In genomic region chr12:108856170-108856427, GRCh38 we compare ENCODE assay signal across 8 cellular contexts. TPM values are rescaled to one million over a fixed set of nuclear protein-coding genes. Genes with fewer than 3 reads are reported as not detected.
A peak's percentile ranks its signal among the peaks of the same experiment; 100 is the strongest.
DNase-seq lines count a peak whose midpoint lies in the region; ATAC-seq and TF ChIP-seq lines count a peak whose summit lies in the region.

No MANE protein-coding gene starts in this region.

- H4K20me1 ChIP-seq in H9 (ENCODE audit: control insufficient read depth, insufficient read depth, insufficient read length) (no peaks in the 10 kb centered on the region), hepatocyte (ENCODE audit: insufficient read depth, poor library complexity, severe bottlenecking) (peaks cover 10% of the 10 kb centered on the region)

- no peak overlapping the region for H2BK12ac ChIP-seq in H9 (ENCODE audit: insufficient read length, low read depth, low read length)

- peaks cover 6% of the 10 kb centered on the region for H3K27me3 Mint-ChIP-seq in H9 (ENCODE audit: low read depth)
- H3K27me3 Mint-ChIP-seq in activated T-helper 1 cell treated with anti-CD3 and anti-CD28 coated beads, Interleukin-12 subunit alpha, Interleukin-12 subunit beta, Interleukin-2, Interleukin-4 antibody, amounts not matched to agents 30 ng/mL and 10 ng/mL and 1 ng/mL, durations not matched to agents 14 hours and 24 hours and 36 hours (ENCODE audit: insufficient read depth), result peaks cover 10% of the 10 kb centered on the region

- no peak overlapping the region for H4K8ac ChIP-seq in H9 (replicated peaks; ENCODE audit: insufficient read length, low read depth, low read length)

- no CpG with 5 or more reads among the region's 6 CpGs for WGBS in H9 (ENCODE audit: extremely low coverage, insufficient read length, low lambda C conversion rate)
- 26% methylated on average over 6 of the region's 6 CpGs for WGBS in hepatocyte (ENCODE audit: low lambda C conversion rate, missing lambda C conversion rate)

- H4K5ac ChIP-seq in H9 (ENCODE audit: insufficient read length, low read depth, low read length), result no peak overlapping the region

- ATAC-seq in GM21619 (IDR thresholded peaks at IDR 0.05; ENCODE audit: unreplicated experiment) (no peak), HG02623 (IDR thresholded peaks at IDR 0.05; ENCODE audit: unreplicated experiment) (no peak)

- H3K79me1 ChIP-seq in H9 (ENCODE audit: insufficient read depth, low read depth, low read length, poor library complexity, severe bottlenecking), result no peaks in the 10 kb centered on the region

- intact Hi-C loops in activated T-helper 1 cell treated with anti-CD3 and anti-CD28 coated beads, Interleukin-12 subunit alpha, Interleukin-12 subunit beta, Interleukin-2, Interleukin-4 antibody, amounts not matched to agents 30 ng/mL and 10 ng/mL and 1 ng/mL, durations not matched to agents 14 hours and 24 hours and 36 hours (cut with micrococcal nuclease), result loop anchor here (1.0 to 5.0 kb wide), 6 partner anchors 9 to 339 kb away; partner anchors contain the start of genes CORO1C, FICD and ISCU

- H3K18ac ChIP-seq in H9 (ENCODE audit: insufficient read length, low read depth, low read length), result no peak overlapping the region

- no peak overlapping the region for H3K14ac ChIP-seq in H9 (ENCODE audit: insufficient read depth, low read length)

- peak overlapping the region; percentile 87 to 95 for H3K4me3 Mint-ChIP-seq in H9
- H3K4me3 Mint-ChIP-seq in activated T-helper 1 cell treated with anti-CD3 and anti-CD28 coated beads, Interleukin-12 subunit alpha, Interleukin-12 subunit beta, Interleukin-2, Interleukin-4 antibody, amounts not matched to agents 30 ng/mL and 10 ng/mL and 1 ng/mL, durations not matched to agents 14 hours and 24 hours and 36 hours, result peak overlapping the region; percentile 96

- H3K9me3 ChIP-seq in H9 (ENCODE audit: control insufficient read depth, low read depth, low read length), result no peaks in the 10 kb centered on the region
- H3K9me3 ChIP-seq in hepatocyte (ENCODE audit: low read depth), result no peaks in the 10 kb centered on the region

- H3T11ph ChIP-seq in H9 (ENCODE audit: low read length), result no peak overlapping the region

- H3K4me3 ChIP-seq in hepatocyte (peak overlapping the region; percentile 97), skin epidermis (peak overlapping the region; percentile 58 to 81 (median 70))

- H2BK15ac ChIP-seq in H9 (ENCODE audit: low read depth, low read length), result no peak overlapping the region

- H2BK5ac ChIP-seq in H9 (ENCODE audit: insufficient read length, low read length), result no peak overlapping the region

- no peak overlapping the region for H2BK20ac ChIP-seq in H9 (ENCODE audit: low read depth, low read length, poor library complexity, severe bottlenecking)

- peaks cover 21 to 36% (median 32%) of the 10 kb centered on the region in 3 experiments for H3K36me3 Mint-ChIP-seq in H9 (ENCODE audit: insufficient read depth in 1 of 3, low read depth in 3 of 3)
- peaks cover 30% of the 10 kb centered on the region for H3K36me3 Mint-ChIP-seq in activated T-helper 1 cell treated with anti-CD3 and anti-CD28 coated beads, Interleukin-12 subunit alpha, Interleukin-12 subunit beta, Interleukin-2, Interleukin-4 antibody, amounts not matched to agents 30 ng/mL and 10 ng/mL and 1 ng/mL, durations not matched to agents 14 hours and 24 hours and 36 hours (ENCODE audit: low read depth)

- peak overlapping the region; percentile 81 for H3K4me2 ChIP-seq in H9 (ENCODE audit: insufficient read depth, insufficient read length, low read length)
- peak overlapping the region; percentile 99 for H3K4me2 ChIP-seq in hepatocyte

- no peak overlapping the region for H3K27ac ChIP-seq in H9 (ENCODE audit: insufficient read length, low read depth, low read length)
- peak overlapping the region; percentile 91 for H3K27ac ChIP-seq in hepatocyte
- H3K27ac ChIP-seq in skin epidermis, result peak overlapping the region in 19 of 21 experiments; percentile 72 to 95 (median 91)

- H2AK5ac ChIP-seq in H9 (ENCODE audit: insufficient read length, low read length), result no peak overlapping the region

- H3K9me2 ChIP-seq in hepatocyte (replicated peaks; ENCODE audit: insufficient read depth), result no peaks in the 10 kb centered on the region

- H4K91ac ChIP-seq in H9 (ENCODE audit: insufficient read length, low read depth, low read length), result no peak overlapping the region

- DNase-seq in H9, result no peak
- no peak for DNase-seq in activated T-helper 1 cell treated with anti-CD3 and anti-CD28 coated beads, Interleukin-12 subunit alpha, Interleukin-12 subunit beta, Interleukin-2, Interleukin-4 antibody, amounts not matched to agents 30 ng/mL and 10 ng/mL and 1 ng/mL, durations not matched to agents 14 hours and 24 hours and 36 hours (ENCODE audit: low spot score)
- no peak for DNase-seq in hepatocyte (ENCODE audit: low spot score)
- no peak for DNase-seq in NCI-H1436 (lab: John Stamatoyannopoulos, UW)
- DNase-seq in activated CD8-positive, alpha-beta memory T cell treated with anti-CD3 and anti-CD28 coated beads, Interleukin-2, amount 50 U/mL, for 4 hours, result no peak

- H2BK120ac ChIP-seq in H9 (ENCODE audit: low read depth, low read length, poor library complexity, severe bottlenecking), result no peak overlapping the region

- peaks cover 39 to 46% of the 10 kb centered on the region in 2 experiments for H3K4me1 Mint-ChIP-seq in H9
- peaks cover 52% of the 10 kb centered on the region for H3K4me1 Mint-ChIP-seq in activated T-helper 1 cell treated with anti-CD3 and anti-CD28 coated beads, Interleukin-12 subunit alpha, Interleukin-12 subunit beta, Interleukin-2, Interleukin-4 antibody, amounts not matched to agents 30 ng/mL and 10 ng/mL and 1 ng/mL, durations not matched to agents 14 hours and 24 hours and 36 hours (ENCODE audit: low read depth)

- TF ChIP-seq CTCF in H9 (conservative IDR thresholded peaks at IDR 0.05) (no peak), hepatocyte (IDR thresholded peaks at IDR 0.05; ENCODE audit: poor library complexity) (no peak)

- H3K56ac ChIP-seq in H9 (ENCODE audit: insufficient read length, low read depth, low read length), result no peak overlapping the region

- no peak overlapping the region for H3K4ac ChIP-seq in H9 (ENCODE audit: low read depth, low read length)

- H3K36me3 ChIP-seq in hepatocyte (replicated peaks; ENCODE audit: insufficient read depth, low read depth), result no peaks in the 10 kb centered on the region

- H3K4me1 ChIP-seq in H9 (ENCODE audit: insufficient read depth, low read length) (peaks cover 5% of the 10 kb centered on the region; the same call in 1 of the 2 replicates), hepatocyte (ENCODE audit: insufficient read depth) (peaks cover 22% of the 10 kb centered on the region)

- H3K23me2 ChIP-seq in H9 (ENCODE audit: insufficient read length, low read depth, low read length, poor library complexity, severe bottlenecking), result peaks cover 13% of the 10 kb centered on the region

- H2AFZ ChIP-seq in H9 (ENCODE audit: low read length), result no peak overlapping the region
- H2AFZ ChIP-seq in hepatocyte, result peak overlapping the region; percentile 65

- no peak overlapping the region for H3K23ac ChIP-seq in H9 (ENCODE audit: insufficient read length, low read depth, low read length)

- H3K9ac ChIP-seq in H9 (ENCODE audit: extremely low read depth, insufficient read length, low read length), result no peak overlapping the region

- H3K79me2 ChIP-seq in H9 (ENCODE audit: insufficient read depth, low read length), result no peaks in the 10 kb centered on the region; the same call in none of the 2 replicates
- peaks cover 60% of the 10 kb centered on the region for H3K79me2 ChIP-seq in hepatocyte

- peaks cover 6% of the 10 kb centered on the region in 2 experiments; a peak in 4 of 5 replicates for H3K9me3 Mint-ChIP-seq in H9
- H3K9me3 Mint-ChIP-seq in activated T-helper 1 cell treated with anti-CD3 and anti-CD28 coated beads, Interleukin-12 subunit alpha, Interleukin-12 subunit beta, Interleukin-2, Interleukin-4 antibody, amounts not matched to agents 30 ng/mL and 10 ng/mL and 1 ng/mL, durations not matched to agents 14 hours and 24 hours and 36 hours, result peaks cover 4% of the 10 kb centered on the region

- no peaks in the 10 kb centered on the region for H3K27me3 ChIP-seq in H9 (ENCODE audit: insufficient read depth, low read length)
- no peaks in the 10 kb centered on the region for H3K27me3 ChIP-seq in hepatocyte

- peak overlapping the region in 2 of 3 experiments; percentile 41 to 86; a peak in 3 of 7 replicates for H3K27ac Mint-ChIP-seq in H9
- H3K27ac Mint-ChIP-seq in activated T-helper 1 cell treated with anti-CD3 and anti-CD28 coated beads, Interleukin-12 subunit alpha, Interleukin-12 subunit beta, Interleukin-2, Interleukin-4 antibody, amounts not matched to agents 30 ng/mL and 10 ng/mL and 1 ng/mL, durations not matched to agents 14 hours and 24 hours and 36 hours, result peak overlapping the region; percentile 96

RNA-seq across cellular contexts. Expression of gene SSH1, which starts 1.3 kb away (rescaled TPM):
- total RNA-seq in H9 (2021) (21.8 and 24.0 TPM in 2 replicates), hepatocyte (8.2 and 8.9 TPM in 2 replicates)
- total RNA-seq in activated T-helper 1 cell treated with anti-CD3 and anti-CD28 coated beads, Interleukin-12 subunit alpha, Interleukin-12 subunit beta, Interleukin-2, Interleukin-4 antibody, amounts not matched to agents 30 ng/mL and 10 ng/mL and 1 ng/mL, durations not matched to agents 14 hours and 24 hours and 36 hours, result 25.6 and 26.6 TPM in 2 replicates
- polyA plus RNA-seq in hepatocyte, result 7.4 and 12.2 TPM in 2 replicates

RNA-seq across cellular contexts. Expression of gene DAO, which starts 23.8 kb away (rescaled TPM):
- not detected in 2 replicates for total RNA-seq in H9 (2021)
- total RNA-seq in activated T-helper 1 cell treated with anti-CD3 and anti-CD28 coated beads, Interleukin-12 subunit alpha, Interleukin-12 subunit beta, Interleukin-2, Interleukin-4 antibody, amounts not matched to agents 30 ng/mL and 10 ng/mL and 1 ng/mL, durations not matched to agents 14 hours and 24 hours and 36 hours, result not detected in 2 replicates
- total RNA-seq in hepatocyte, result 0.90 and 2.2 TPM in 2 replicates
- 0.41 and 0.88 TPM in 2 replicates for polyA plus RNA-seq in hepatocyte
